Comparison of ENCODE assay signal across 8 cellular contexts in genomic region chr1:156435551-156436318, GRCh38.
DNase-seq lines count a peak whose midpoint lies in the region; ATAC-seq and TF ChIP-seq lines count a peak whose summit lies in the region.

No MANE protein-coding gene starts in this region.

- no peaks in the 10 kb centered on the region for H3K36me3 ChIP-seq in heart right ventricle
- no peaks in the 10 kb centered on the region for H3K36me3 ChIP-seq in skeletal muscle satellite cell (ENCODE audit: insufficient read depth, low read length)

- intact Hi-C loops in activated B cell treated with CpG ODN at 0.5 μM for 24 hours (cut with micrococcal nuclease) (loop anchor here (2.0 to 5.0 kb wide), 2 partner anchors 15 to 242 kb away; partner anchors contain the start of gene NES), heart right ventricle (cut with DNase I) (no loop called here)

- H3K27ac Mint-ChIP-seq in activated B cell treated with CpG ODN at 0.5 μM for 24 hours, result no peak overlapping the region

- peak overlapping the region; percentile 73 for H3K4me2 ChIP-seq in skeletal muscle satellite cell (ENCODE audit: low read length)

- ATAC-seq in activated B cell treated with CpG ODN at 0.5 μM for 24 hours (ENCODE audit: low read depth) (peak; percentile 59), heart right ventricle (peak in 2 of 8 donors; percentile 27 to 31), GM21786 (IDR thresholded peaks at IDR 0.05; ENCODE audit: unreplicated experiment) (no peak), GM21360 (IDR thresholded peaks at IDR 0.05; ENCODE audit: unreplicated experiment) (no peak), GM21390 (IDR thresholded peaks at IDR 0.05; ENCODE audit: unreplicated experiment) (no peak)

- H3K4me1 ChIP-seq in heart right ventricle (peaks cover 0 to 18% (median 14%) of the 10 kb centered on the region in 9 donors), skeletal muscle satellite cell (ENCODE audit: control insufficient read depth, insufficient read depth, low read length) (peaks cover 10% of the 10 kb centered on the region)

- TF ChIP-seq CTCF in GM20000 (IDR thresholded peaks at IDR 0.05; ENCODE audit: extremely low read depth, missing control alignments) (no peak), activated B cell treated with CpG ODN at 0.5 μM for 24 hours (IDR thresholded peaks at IDR 0.05) (no peak), heart right ventricle (IDR thresholded peaks at IDR 0.05) (no peak)

- H3K9me3 ChIP-seq in heart right ventricle, result no peaks in the 10 kb centered on the region
- no peaks in the 10 kb centered on the region for H3K9me3 ChIP-seq in skeletal muscle satellite cell (replicated peaks; ENCODE audit: low read length)

- peak overlapping the region; percentile 82 for H3K4me3 Mint-ChIP-seq in activated B cell treated with CpG ODN at 0.5 μM for 24 hours

- peaks cover 48 to 100% (median 100%) of the 10 kb centered on the region in 7 donors for H3K27me3 ChIP-seq in heart right ventricle
- peaks cover 95% of the 10 kb centered on the region for H3K27me3 ChIP-seq in skeletal muscle satellite cell (ENCODE audit: control insufficient read depth, insufficient read depth, low read length)

- no peaks in the 10 kb centered on the region for H3K36me3 Mint-ChIP-seq in activated B cell treated with CpG ODN at 0.5 μM for 24 hours (ENCODE audit: low read depth)

- H3K9ac ChIP-seq in skeletal muscle satellite cell (ENCODE audit: low read depth, low read length), result no peak overlapping the region

- H3K9me3 Mint-ChIP-seq in activated B cell treated with CpG ODN at 0.5 μM for 24 hours, result no peaks in the 10 kb centered on the region

- POLR2A ChIA-PET in activated B cell treated with CpG ODN at 0.5 μM for 24 hours (lab: Charles Lee), result interaction anchor here (1.2 kb wide), 1 partner anchor 14 kb away, joined by 3 read pairs; no protein-coding TSS in a partner anchor

- DNase-seq in GM20000 (ENCODE audit: low spot score) (peak; percentile 57), activated B cell treated with CpG ODN at 0.5 μM for 24 hours (peak; percentile 43), heart right ventricle (no peak), globus pallidus (ENCODE audit: low spot score) (no peak)

- no peak overlapping the region for H3K27ac ChIP-seq in heart right ventricle

- H3K4me1 Mint-ChIP-seq in activated B cell treated with CpG ODN at 0.5 μM for 24 hours, result peaks cover 27% of the 10 kb centered on the region

- peaks cover 79% of the 10 kb centered on the region for H3K27me3 Mint-ChIP-seq in activated B cell treated with CpG ODN at 0.5 μM for 24 hours

- CTCF ChIA-PET in activated B cell treated with CpG ODN at 0.5 μM for 24 hours (lab: Charles Lee), result interaction anchor here (0.8 to 2.0 kb wide), 3 partner anchors 10 to 456 kb away, joined by 3 to 6 read pairs (median 4); no protein-coding TSS in a partner anchor

- WGBS in heart right ventricle, 2 donors, result 4 to 5% methylated on average over 81 to 84 of the region's 84 CpGs

- peak overlapping the region in 9 of 10 donors; percentile 25 to 51 (median 44) for H3K4me3 ChIP-seq in heart right ventricle
- peak overlapping the region; percentile 42 for H3K4me3 ChIP-seq in skeletal muscle satellite cell (ENCODE audit: low read length)

Comparison
In these comparisons a context has a peak if more than half of its experiments do, and no peak if none do; other contexts are left out.
1. DNase-seq: peak in GM20000 (single experiment) and activated B cell treated with CpG ODN at 0.5 μM for 24 hours (single experiment); none in heart right ventricle (0 of 2) and globus pallidus (single experiment).